Comparison of ENCODE assay signal across 24 cellular contexts in the genomic region with DNA sequence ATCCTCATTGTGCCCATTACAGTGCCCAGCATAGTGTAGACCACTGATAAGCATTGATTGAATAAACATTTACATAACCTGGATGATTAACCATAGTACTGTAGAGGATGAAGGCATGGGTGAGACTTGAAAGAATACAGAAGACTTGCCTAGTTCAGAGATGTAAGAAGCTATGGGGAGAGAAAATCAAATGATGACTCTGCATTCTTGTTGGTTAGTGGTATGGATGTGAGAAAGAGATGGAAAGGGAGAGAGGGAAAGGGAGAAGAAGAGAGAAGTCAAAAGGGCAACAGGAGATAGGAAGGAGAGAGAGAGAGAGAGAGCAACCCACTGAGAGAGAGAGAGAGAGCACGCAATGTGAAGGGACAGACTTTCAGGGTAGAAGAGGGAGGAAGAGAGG. TPM values are rescaled to one million over a fixed set of nuclear protein-coding genes. Genes with fewer than 3 reads are reported as not detected.
DNase-seq lines count a peak whose midpoint lies in the region; ATAC-seq, FAIRE-seq and TF ChIP-seq lines count a peak whose summit lies in the region.
"Had no signal": no experiment of that assay in that cellular context is flagged by ENCODE, and none has a peak within 500 bp of the region (broad histone marks: within the 10 kb centered on the region; RNA-seq: fewer than 3 reads in every experiment).

No MANE protein-coding gene starts in this region.

- no peaks in the 10 kb centered on the region for H3K27me3 Mint-ChIP-seq in endothelial cell (ENCODE audit: unreplicated experiment)

- H3K4me1 Mint-ChIP-seq in endothelial cell (ENCODE audit: unreplicated experiment), result peaks cover 42% of the 10 kb centered on the region

- H3K4me1 ChIP-seq in HepG2 (ENCODE audit: insufficient read depth, low read length) (no peaks in the 10 kb centered on the region), right lobe of liver (no peaks in the 10 kb centered on the region), GM12878 (ENCODE audit: control insufficient read depth, insufficient read depth, low read length) (peaks cover 11% of the 10 kb centered on the region), osteoblast (ENCODE audit: insufficient read depth, low read length) (peaks cover 18% of the 10 kb centered on the region)
- H3K4me1 ChIP-seq: BE2C, Caco-2 had no signal

- in situ Hi-C loops in HepG2 (cut with HindIII; ENCODE audit: extremely low pct_ligation_motif_present, low pct_unique_long_range_greater_than_20kb) (no loop called here), GM12878 (cut with MboI) (no loop called here)

- FAIRE-seq in HepG2 (lab: Jason Lieb, UNC) (no peak), GM12878 (lab: Jason Lieb, UNC) (no peak)
- FAIRE-seq: D721Med, G401.6, GM18507 had no signal

- TF ChIP-seq CTCF in HepG2 (CRISPR knock-in tag; IDR thresholded peaks at IDR 0.05) (no peak), right lobe of liver (IDR thresholded peaks at IDR 0.05) (no peak), GM12878 (IDR thresholded peaks at IDR 0.05 in 2 of 3, conservative IDR thresholded peaks at IDR 0.05 in 1 of 3; ENCODE audit: control insufficient read depth in 2 of 3, extremely low read depth in 1 of 3, insufficient read depth in 1 of 3, low read depth in 3 of 3, low read length in 3 of 3) (no peak), endothelial cell (IDR thresholded peaks at IDR 0.05; ENCODE audit: unreplicated experiment) (no peak), osteoblast (IDR thresholded peaks at IDR 0.05; ENCODE audit: extremely low read depth, low read depth, low read length) (no peak)

- TF ChIP-seq EP300 in HepG2 (IDR thresholded peaks at IDR 0.05; ENCODE audit: low read depth in 2 of 2, low read length in 2 of 2) (no peak), HepG2 (CRISPR knock-in tag; IDR thresholded peaks at IDR 0.05; ENCODE audit: borderline replicate concordance) (no peak), GM12878 (IDR thresholded peaks at IDR 0.05; ENCODE audit: borderline replicate concordance in 1 of 2, control insufficient read depth in 1 of 2, low read depth in 2 of 2, low read length in 2 of 2) (no peak)

- H3K79me2 ChIP-seq in HepG2 (ENCODE audit: insufficient read depth, low read length) (no peaks in the 10 kb centered on the region), GM12878 (ENCODE audit: control insufficient read depth, insufficient read depth, low read length) (no peaks in the 10 kb centered on the region), osteoblast (ENCODE audit: insufficient read depth, low read length) (no peaks in the 10 kb centered on the region)

- peak overlapping the region; percentile 99 for H3K27ac Mint-ChIP-seq in endothelial cell (ENCODE audit: unreplicated experiment)
- H3K27ac Mint-ChIP-seq: CD14-positive monocyte; CD4-positive, CD25-positive, alpha-beta regulatory T cell; CD8-positive, alpha-beta memory T cell had no signal

- BruUV-seq in HepG2 (replicated peaks; lab: Mats Ljungman, UMichigan), result no TSS peak
- BruUV-seq in GM12878 (replicated peaks; lab: Mats Ljungman, UMichigan), result no TSS peak

- H3K9me3 ChIP-seq in HepG2 (ENCODE audit: low read length) (no peaks in the 10 kb centered on the region), right lobe of liver (no peaks in the 10 kb centered on the region), GM12878 (replicated peaks; ENCODE audit: control insufficient read depth, insufficient read depth, low read length) (no peaks in the 10 kb centered on the region), osteoblast (ENCODE audit: low read depth, low read length) (no peaks in the 10 kb centered on the region)
- H3K9me3 ChIP-seq: BE2C, BLaER1, Caco-2 had no signal

- no peak overlapping the region for H3K4me3 ChIP-seq in HepG2 (replicated peaks in 1 of 3; ENCODE audit: insufficient read depth in 1 of 3, low read depth in 2 of 3, low read length in 3 of 3)
- H3K4me3 ChIP-seq in right lobe of liver, result no peak overlapping the region
- H3K4me3 ChIP-seq in GM12878, result no peak overlapping the region
- no peak overlapping the region for H3K4me3 ChIP-seq in osteoblast (ENCODE audit: insufficient read depth, low read length)
- H3K4me3 ChIP-seq: BLaER1 had no signal

- no peaks in the 10 kb centered on the region for H3K9me3 Mint-ChIP-seq in endothelial cell (ENCODE audit: unreplicated experiment)
- H3K9me3 Mint-ChIP-seq: CD14-positive monocyte; CD4-positive, alpha-beta memory T cell; CD4-positive, CD25-positive, alpha-beta regulatory T cell; CD8-positive, alpha-beta memory T cell had no signal

- DNase-seq in HepG2 (ENCODE audit: low spot score) (no peak), right lobe of liver (no peak), GM12878 (ENCODE audit: low read depth, low spot score) (no peak), endothelial cell (ENCODE audit: low spot score) (no peak), osteoblast (ENCODE audit: insufficient read length, low spot score, missing footprints) (no peak), COLO668 (lab: John Stamatoyannopoulos, UW; ENCODE audit: unreplicated experiment) (no peak)
- DNase-seq in activated CD4-positive, alpha-beta T cell treated with anti-CD3 and anti-CD28 coated beads, Interleukin-2, amount 50 U/mL, for 48 hours, result no peak
- DNase-seq: ACHN; BE2C; C1 segment of cervical spinal cord; Caco-2; Calu3; CD4-positive, alpha-beta memory T cell; CD4-positive, CD25-positive, alpha-beta regulatory T cell; CD8-positive, alpha-beta memory T cell; DMS79 treated with DMSO at 0.1 percent for 48 hours; GF-D8 had no signal

- SMC1A ChIA-PET in GM12878 (lab: Charles Lee; ENCODE audit: uncharacterized antibody, unreplicated experiment), result interaction anchor here (0.8 to 2.7 kb wide), 5 partner anchors 44 to 1142 kb away, joined by 3 to 15 read pairs (median 4); no protein-coding TSS in a partner anchor

- H3K9ac ChIP-seq in HepG2 (ENCODE audit: insufficient read depth, low read depth, low read length) (no peak overlapping the region), GM12878 (ENCODE audit: control insufficient read depth, insufficient read depth, low read length) (no peak overlapping the region)
- H3K9ac ChIP-seq: BLaER1 had no signal

- H2AFZ ChIP-seq in HepG2 (ENCODE audit: low read length) (no peak overlapping the region), GM12878 (ENCODE audit: control insufficient read depth, low read depth, low read length) (0 out of 2 replicates have a peak overlapping the region, but pooled peaks have one; percentile 17), osteoblast (ENCODE audit: low read length) (peak overlapping the region; percentile 27)

- RAD21 ChIA-PET in GM12878 (lab: Charles Lee; ENCODE audit: unreplicated experiment), result no interaction called here

- no peak overlapping the region for H3K4me3 Mint-ChIP-seq in endothelial cell (ENCODE audit: unreplicated experiment)
- H3K4me3 Mint-ChIP-seq: CD14-positive monocyte; CD4-positive, CD25-positive, alpha-beta regulatory T cell; CD8-positive, alpha-beta memory T cell had no signal

- POLR2A ChIA-PET in HepG2 (lab: Yijun Ruan, JAX) (no interaction called here), GM12878 (lab: Charles Lee) (interaction anchor here (0.7 kb wide), 1 partner anchor 1067 kb away, joined by 3 read pairs; no protein-coding TSS in a partner anchor)

- ATAC-seq in HepG2 (no peak), right lobe of liver (no peak), GM12878 (no peak), HG03175 (IDR thresholded peaks at IDR 0.05; ENCODE audit: unreplicated experiment) (no peak)

- H3K27me3 ChIP-seq in HepG2 (ENCODE audit: control insufficient read depth in 1 of 2, insufficient read depth in 2 of 2, low read length in 2 of 2) (no peaks in the 10 kb centered on the region), right lobe of liver (no peaks in the 10 kb centered on the region), GM12878 (replicated peaks in 1 of 2; ENCODE audit: control insufficient read depth in 2 of 2, insufficient read depth in 2 of 2, low read length in 1 of 2) (no peaks in the 10 kb centered on the region; a peak in 1 of 4 replicates), osteoblast (ENCODE audit: insufficient read depth, low read length) (no peaks in the 10 kb centered on the region)
- H3K27me3 ChIP-seq: BLaER1 had no signal

- H3K36me3 ChIP-seq in HepG2 (replicated peaks in 1 of 2; ENCODE audit: control insufficient read depth in 1 of 2, insufficient read depth in 2 of 2, low read length in 2 of 2) (no peaks in the 10 kb centered on the region), right lobe of liver (no peaks in the 10 kb centered on the region), GM12878 (ENCODE audit: control insufficient read depth in 2 of 2, insufficient read depth in 2 of 2, low read length in 1 of 2) (no peaks in the 10 kb centered on the region), osteoblast (ENCODE audit: insufficient read depth, low read length) (no peaks in the 10 kb centered on the region)
- H3K36me3 ChIP-seq: BE2C, BLaER1 had no signal

- 4% methylated on average over 1 of the region's 1 CpG for WGBS in HepG2 (ENCODE audit: low lambda C conversion rate)
- no CpG with 5 or more reads among the region's 1 CpG for WGBS in right lobe of liver (ENCODE audit: insufficient coverage, low coverage, low lambda C conversion rate, missing lambda C conversion rate)
- WGBS in GM12878 (ENCODE audit: insufficient coverage, insufficient replicate concordance, low lambda C conversion rate, missing lambda C conversion rate), result 80% methylated on average over 1 of the region's 1 CpG

- H3K4me2 ChIP-seq in HepG2 (ENCODE audit: low read depth, low read length) (no peak overlapping the region), GM12878 (ENCODE audit: control insufficient read depth, insufficient read depth) (no peak overlapping the region), osteoblast (ENCODE audit: insufficient read depth, low read length) (no peak overlapping the region)
- H3K4me2 ChIP-seq: BLaER1 had no signal

- CTCF ChIA-PET in HepG2 (lab: Yijun Ruan, JAX; ENCODE audit: low intra/inter-chr PET ratio, low total read pairs), result no interaction called here
- CTCF ChIA-PET in GM12878 (lab: Yijun Ruan, JAX), result interaction anchor here (1.3 to 3.0 kb wide), 5 partner anchors 48 to 1222 kb away, joined by 4 to 20 read pairs (median 10); no protein-coding TSS in a partner anchor

- no peak for TF ChIP-seq POLR2A in HepG2 (IDR thresholded peaks at IDR 0.05; ENCODE audit: insufficient read depth in 1 of 2, low read depth in 2 of 2, low read length in 2 of 2)
- no peak for TF ChIP-seq POLR2A in right lobe of liver (IDR thresholded peaks at IDR 0.05)
- TF ChIP-seq POLR2A in GM12878 (IDR thresholded peaks at IDR 0.05; ENCODE audit: low read depth, low read length), result no peak

- intact Hi-C loops in HepG2 (cut with micrococcal nuclease; ENCODE audit: unreplicated experiment) (no loop called here), right lobe of liver (cut with DNase I) (no loop called here), GM12878 (cut with micrococcal nuclease; ENCODE audit: unreplicated experiment) (loop anchor here (5.0 kb wide), 1 partner anchor 176 kb away; no protein-coding TSS in a partner anchor)

- no peak overlapping the region for H3K27ac ChIP-seq in HepG2 (ENCODE audit: extremely low read length, insufficient read depth, low read length)
- no peak overlapping the region for H3K27ac ChIP-seq in right lobe of liver
- H3K27ac ChIP-seq in GM12878 (ENCODE audit: control insufficient read depth, insufficient read depth), result no peak overlapping the region
- H3K27ac ChIP-seq in osteoblast (ENCODE audit: low read depth, low read length), result no peak overlapping the region
- H3K27ac ChIP-seq: 22Rv1, BLaER1 had no signal

- TF ChIP-seq RAD21 in HepG2 (CRISPR knock-in tag; IDR thresholded peaks at IDR 0.05) (no peak), GM12878 (IDR thresholded peaks at IDR 0.05; ENCODE audit: insufficient read depth, low read depth, low read length) (no peak)

- no peaks in the 10 kb centered on the region for H3K36me3 Mint-ChIP-seq in endothelial cell (ENCODE audit: low read depth, unreplicated experiment)
- H3K36me3 Mint-ChIP-seq: CD14-positive monocyte; CD4-positive, alpha-beta memory T cell; CD4-positive, CD25-positive, alpha-beta regulatory T cell had no signal

- no peaks in the 10 kb centered on the region for H4K20me1 ChIP-seq in HepG2 (ENCODE audit: insufficient read depth, low read length)
- H4K20me1 ChIP-seq in GM12878 (ENCODE audit: control insufficient read depth, insufficient read depth), result no peaks in the 10 kb centered on the region
- no peaks in the 10 kb centered on the region for H4K20me1 ChIP-seq in osteoblast (ENCODE audit: insufficient read depth, low read length)
- H4K20me1 ChIP-seq: BLaER1 had no signal

RNA-seq across cellular contexts. Expression of gene YIPF5, which starts 26.8 kb away (rescaled TPM):
- 59.5 and 73.6 TPM in 2 replicates for total RNA-seq in HepG2 (2016; rRNA removed; fragmentation: Illumina TruSeq; extraction: Trizol)
- total RNA-seq in HepG2 (2016; cell fraction: cytosol; rRNA removed; fragmentation: Illumina TruSeq; extraction: Trizol; ENCODE audit: low read depth), result 9.3 TPM in 2 replicates
- 62.8 and 73.7 TPM in 2 replicates for total RNA-seq in HepG2 (2016; cell fraction: insoluble cytoplasmic fraction; rRNA removed; fragmentation: Illumina TruSeq; extraction: Trizol)
- total RNA-seq in HepG2 (2016; cell fraction: membrane; rRNA removed; fragmentation: Illumina TruSeq; extraction: Trizol), result 21.6 and 27.8 TPM in 2 replicates
- total RNA-seq in HepG2 (2016; cell fraction: nucleus; rRNA removed; fragmentation: Illumina TruSeq; extraction: Trizol), result 48.7 and 55.1 TPM in 2 replicates
- polyA plus RNA-seq in HepG2 (2011; rRNA removed), result 47.9 and 61.4 TPM in 2 replicates
- polyA plus RNA-seq in HepG2 (2011; cell fraction: cytosol; rRNA removed), result 44.7 and 74.0 TPM in 2 replicates
- polyA plus RNA-seq in HepG2 (2011; cell fraction: nucleus; rRNA removed), result 17.3 and 17.6 TPM in 2 replicates
- polyA plus RNA-seq in HepG2 (2012), result 46.2 and 51.8 TPM in 2 replicates
- 7.7 and 8.4 TPM in 2 replicates for polyA plus RNA-seq in HepG2 (2016; cell fraction: cytosol; fragmentation: Illumina TruSeq; extraction: Trizol; ENCODE audit: low read depth)
- polyA plus RNA-seq in HepG2 (2016; cell fraction: insoluble cytoplasmic fraction; fragmentation: Illumina TruSeq; extraction: Trizol; ENCODE audit: low read depth), result 49.2 and 50.7 TPM in 2 replicates
- polyA plus RNA-seq in HepG2 (2016; cell fraction: membrane; fragmentation: Illumina TruSeq; extraction: Trizol; ENCODE audit: low read depth), result 12.0 and 16.1 TPM in 2 replicates
- 57.1 and 60.6 TPM in 2 replicates for polyA plus RNA-seq in HepG2 (2016; cell fraction: nucleus; fragmentation: Illumina TruSeq; extraction: Trizol; ENCODE audit: insufficient read depth, low read depth)
- polyA minus RNA-seq in HepG2 (2011; rRNA and poly(A)+ RNA removed; ENCODE audit: low replicate concordance), result 46.8 and 62.6 TPM in 2 replicates
- 40.8 and 45.6 TPM in 2 replicates for polyA minus RNA-seq in HepG2 (2011; cell fraction: cytosol; rRNA and poly(A)+ RNA removed)
- polyA minus RNA-seq in HepG2 (2011; cell fraction: nucleus; rRNA and poly(A)+ RNA removed), result 42.1 and 44.6 TPM in 2 replicates
- 10 to 100 TPM; 21.6 to 28.1 (median 23.7) TPM for total RNA-seq in right lobe of liver
- 38.0 and 42.4 TPM in 2 replicates for total RNA-seq in GM12878 (2013; cell fraction: nucleolus; rRNA removed)
- total RNA-seq in GM12878 (2014; rRNA removed), result 24.3 and 26.9 TPM in 2 replicates
- 33.5 and 34.0 TPM in 2 replicates for total RNA-seq in GM12878 (2014; rRNA removed; fragmentation: Illumina TruSeq; extraction: Trizol)
- total RNA-seq in GM12878 (2021), result 25.9 TPM in 2 replicates
- 63.1 TPM for polyA plus RNA-seq in GM12878 (2011; ENCODE audit: low read depth)
- polyA plus RNA-seq in GM12878 (2011; rRNA removed), result 50.4 and 58.7 TPM in 2 replicates
- 24.5 and 41.7 TPM in 2 replicates for polyA plus RNA-seq in GM12878 (2011; cell fraction: cytosol; rRNA removed)
- polyA plus RNA-seq in GM12878 (2011; cell fraction: nucleus; rRNA removed), result 9.1 and 11.1 TPM in 2 replicates
- 30.5 and 31.8 TPM in 2 replicates for polyA plus RNA-seq in GM12878 (2012)
- 34.6 and 42.1 TPM in 2 replicates for polyA plus RNA-seq in GM12878 (2014; fragmentation: Illumina TruSeq; extraction: Trizol)
- polyA plus RNA-seq in GM12878 (2014; fragmentation: Nextera tagmentation; extraction: Ambion mirVana), result 10 to 100 TPM; 25.4 to 47.9 TPM
- 19.5 and 20.0 TPM in 2 replicates for polyA plus RNA-seq in GM12878 (2014; rRNA removed)
- 10 to 100 TPM; 41.5 to 45.5 TPM for polyA plus RNA-seq in GM12878 (2016; fragmentation: Nextera tagmentation; extraction: Ambion mirVana)
- 31.7 and 63.8 TPM in 2 replicates for polyA minus RNA-seq in GM12878 (2011; rRNA and poly(A)+ RNA removed)
- polyA minus RNA-seq in GM12878 (2011; cell fraction: cytosol; rRNA and poly(A)+ RNA removed), result 19.2 and 22.6 TPM in 2 replicates
- 14.0 and 20.1 TPM in 2 replicates for polyA minus RNA-seq in GM12878 (2011; cell fraction: nucleus; rRNA and poly(A)+ RNA removed)
- total RNA-seq in endothelial cell (ENCODE audit: unreplicated experiment), result 47.8 TPM
- 99.5 and 111 TPM in 2 replicates for total RNA-seq in osteoblast

RNA-seq across cellular contexts. Expression of gene KCTD16, which starts 27.0 kb away (rescaled TPM):
- total RNA-seq in HepG2 (2016; rRNA removed; fragmentation: Illumina TruSeq; extraction: Trizol) (0.02 and 0.06 TPM in 2 replicates), right lobe of liver (under 1 TPM in 3 of 6 experiments, not detected in 3; under 0.01 to 0.02 (median 0.02) TPM), GM12878 (2014; rRNA removed) (0.06 and 0.11 TPM in 2 replicates), GM12878 (2014; rRNA removed; fragmentation: Illumina TruSeq; extraction: Trizol) (0.04 and 0.14 TPM in 2 replicates), GM12878 (2021) (0.10 and 0.19 TPM in 2 replicates), endothelial cell (ENCODE audit: unreplicated experiment) (0.44 TPM), osteoblast (1.5 and 3.6 TPM in 2 replicates)
- not detected in 2 replicates for total RNA-seq in HepG2 (2016; cell fraction: cytosol; rRNA removed; fragmentation: Illumina TruSeq; extraction: Trizol; ENCODE audit: low read depth)
- 0.02 and 0.06 TPM in 2 replicates for total RNA-seq in HepG2 (2016; cell fraction: insoluble cytoplasmic fraction; rRNA removed; fragmentation: Illumina TruSeq; extraction: Trizol)
- 0.03 TPM in 1 of 2 replicates, not detected in the other for total RNA-seq in HepG2 (2016; cell fraction: membrane; rRNA removed; fragmentation: Illumina TruSeq; extraction: Trizol)
- 0.06 TPM in 1 of 2 replicates, not detected in the other for total RNA-seq in HepG2 (2016; cell fraction: nucleus; rRNA removed; fragmentation: Illumina TruSeq; extraction: Trizol)
- polyA plus RNA-seq in HepG2 (2011; rRNA removed) (0.07 and 0.09 TPM in 2 replicates), GM12878 (2011; rRNA removed) (0.10 and 0.19 TPM in 2 replicates), GM12878 (2014; fragmentation: Illumina TruSeq; extraction: Trizol) (0.03 TPM in 2 replicates), GM12878 (2014; fragmentation: Nextera tagmentation; extraction: Ambion mirVana) (under 1 TPM in 1 of 2 experiments, not detected in 1; 0.03 TPM), GM12878 (2014; rRNA removed) (0.09 TPM in 2 replicates), GM12878 (2016; fragmentation: Nextera tagmentation; extraction: Ambion mirVana) (not detected)
- polyA plus RNA-seq in HepG2 (2011; cell fraction: cytosol; rRNA removed), result 0.03 and 0.05 TPM in 2 replicates
- polyA plus RNA-seq in HepG2 (2011; cell fraction: nucleus; rRNA removed), result 0.03 and 0.09 TPM in 2 replicates
- polyA plus RNA-seq in HepG2 (2012), result 0.09 and 0.11 TPM in 2 replicates
- not detected in 2 replicates for polyA plus RNA-seq in HepG2 (2016; cell fraction: cytosol; fragmentation: Illumina TruSeq; extraction: Trizol; ENCODE audit: low read depth)
- not detected in 2 replicates for polyA plus RNA-seq in HepG2 (2016; cell fraction: insoluble cytoplasmic fraction; fragmentation: Illumina TruSeq; extraction: Trizol; ENCODE audit: low read depth)
- polyA plus RNA-seq in HepG2 (2016; cell fraction: membrane; fragmentation: Illumina TruSeq; extraction: Trizol; ENCODE audit: low read depth), result not detected in 2 replicates
- not detected in 2 replicates for polyA plus RNA-seq in HepG2 (2016; cell fraction: nucleus; fragmentation: Illumina TruSeq; extraction: Trizol; ENCODE audit: insufficient read depth, low read depth)
- polyA minus RNA-seq in HepG2 (2011; rRNA and poly(A)+ RNA removed; ENCODE audit: low replicate concordance), result 0.16 and 0.64 TPM in 2 replicates
- under 0.01 and 0.26 TPM in 2 replicates for polyA minus RNA-seq in HepG2 (2011; cell fraction: cytosol; rRNA and poly(A)+ RNA removed)
- 0.90 and 0.99 TPM in 2 replicates for polyA minus RNA-seq in HepG2 (2011; cell fraction: nucleus; rRNA and poly(A)+ RNA removed)
- total RNA-seq in GM12878 (2013; cell fraction: nucleolus; rRNA removed), result 1.1 and 1.2 TPM in 2 replicates
- polyA plus RNA-seq in GM12878 (2011; ENCODE audit: low read depth), result not detected
- polyA plus RNA-seq in GM12878 (2011; cell fraction: cytosol; rRNA removed), result 0.07 and 0.09 TPM in 2 replicates
- polyA plus RNA-seq in GM12878 (2011; cell fraction: nucleus; rRNA removed), result 0.06 and 0.16 TPM in 2 replicates
- 0.07 TPM in 1 of 2 replicates, not detected in the other for polyA plus RNA-seq in GM12878 (2012)
- 0.26 and 0.59 TPM in 2 replicates for polyA minus RNA-seq in GM12878 (2011; rRNA and poly(A)+ RNA removed)
- not detected in 2 replicates for polyA minus RNA-seq in GM12878 (2011; cell fraction: cytosol; rRNA and poly(A)+ RNA removed)
- polyA minus RNA-seq in GM12878 (2011; cell fraction: nucleus; rRNA and poly(A)+ RNA removed), result 0.48 and 0.60 TPM in 2 replicates
- total RNA-seq: CD4-positive, CD25-positive, alpha-beta regulatory T cell had no signal
- polyA plus RNA-seq: CD14-positive monocyte had no signal
